Comparison of ENCODE assay signal across 8 cellular contexts in the genomic region with DNA sequence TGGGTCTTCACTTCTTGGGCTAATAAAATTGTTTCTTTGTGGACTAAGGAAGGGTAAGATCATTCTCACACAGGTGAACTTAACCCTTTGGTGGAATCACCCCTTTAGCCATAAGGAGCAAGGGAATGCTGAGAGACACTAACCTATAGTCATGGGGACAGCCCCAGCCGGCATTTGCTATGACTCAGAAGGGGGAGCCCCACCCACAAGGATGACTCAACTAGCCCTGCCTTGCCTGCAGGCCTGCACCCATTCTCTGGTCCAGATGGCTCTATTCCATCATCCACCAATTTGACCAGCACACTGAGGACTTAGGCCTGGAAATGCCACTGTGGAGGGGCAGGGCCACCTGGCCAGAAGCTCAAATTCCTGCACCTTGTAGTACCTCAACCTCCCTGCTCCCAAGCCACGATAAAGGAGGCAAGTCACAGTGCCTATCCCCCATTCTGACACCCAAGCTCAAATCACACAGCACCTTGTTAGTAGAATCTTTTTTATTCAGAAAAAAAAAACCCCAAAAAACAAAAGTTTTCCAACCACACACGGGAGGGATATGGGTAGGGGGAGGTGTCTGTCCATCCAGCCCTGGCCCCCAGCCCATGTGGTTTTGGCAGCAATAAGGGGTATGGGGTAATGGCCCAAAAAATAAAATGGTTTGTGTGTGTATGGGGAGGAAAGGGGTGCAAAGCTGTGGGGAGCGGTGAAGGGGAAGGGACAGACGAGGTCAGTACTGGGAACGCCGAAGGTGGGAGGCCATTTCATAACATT. TPM values are rescaled to one million over a fixed set of nuclear protein-coding genes. Genes with fewer than 3 reads are reported as not detected.
A peak's percentile ranks its signal among the peaks of the same experiment; 100 is the strongest.
DNase-seq lines count a peak whose midpoint lies in the region; ATAC-seq and TF ChIP-seq lines count a peak whose summit lies in the region.

No MANE protein-coding gene starts in this region.

- no peaks in the 10 kb centered on the region for H3K9me3 Mint-ChIP-seq in activated T-cell treated with anti-CD3 and anti-CD28 coated beads, Interleukin-2, amount 50 U/mL, for 4 hours

- H3K4me1 ChIP-seq in OCI-LY1 (ENCODE audit: insufficient read depth, low read length, severe bottlenecking) (peaks cover 68% of the 10 kb centered on the region), ovary (ENCODE audit: insufficient read depth) (peaks cover 6% of the 10 kb centered on the region), tibial artery (peaks cover 6 to 61% (median 50%) of the 10 kb centered on the region in 4 donors)

- peaks cover 58% of the 10 kb centered on the region for H3K4me1 Mint-ChIP-seq in activated T-cell treated with anti-CD3 and anti-CD28 coated beads, Interleukin-2, amount 50 U/mL, for 4 hours (ENCODE audit: low read depth)

- no peaks in the 10 kb centered on the region for H4K20me1 ChIP-seq in OCI-LY1 (ENCODE audit: insufficient read depth, low read length)

- H3K36me3 ChIP-seq in OCI-LY1 (ENCODE audit: insufficient read depth, low read length): peaks cover 72% of the 10 kb centered on the region
- H3K36me3 ChIP-seq in ovary: no peaks in the 10 kb centered on the region
- H3K36me3 ChIP-seq in tibial artery: peaks cover 43 to 54% (median 45%) of the 10 kb centered on the region in 3 donors

- no peaks in the 10 kb centered on the region for H3K9me3 ChIP-seq in OCI-LY1 (ENCODE audit: low read length)
- no peaks in the 10 kb centered on the region for H3K9me3 ChIP-seq in ovary
- no peaks in the 10 kb centered on the region for H3K9me3 ChIP-seq in tibial artery

- H3K27me3 ChIP-seq in OCI-LY1 (ENCODE audit: insufficient read depth, low read length): no peaks in the 10 kb centered on the region
- H3K27me3 ChIP-seq in ovary: no peaks in the 10 kb centered on the region
- H3K27me3 ChIP-seq in tibial artery: no peaks in the 10 kb centered on the region

- peak; percentile 75 for DNase-seq in activated gamma-delta T cell treated with Interleukin-2 at 50 U/mL for 16 hours
- no peak for DNase-seq in activated gamma-delta T cell (lab: John Stamatoyannopoulos, UW)
- DNase-seq in activated T-cell treated with anti-CD3 and anti-CD28 coated beads, Interleukin-2, amount 50 U/mL, for 4 hours: peak; percentile 80
- DNase-seq in fibroblast of pulmonary artery (ENCODE audit: low read depth): peak; percentile 90
- peak in 4 of 5 donors; percentile 59 to 83 (median 62) for DNase-seq in ovary
- DNase-seq in tibial artery: peak; percentile 86 to 92
- DNase-seq in NCI-H2227 treated with DMSO at 0.1 percent for 48 hours (lab: John Stamatoyannopoulos, UW): no peak

- no peaks in the 10 kb centered on the region for H3K9me2 ChIP-seq in OCI-LY1 (ENCODE audit: low read depth, low read length)

- no peak for TF ChIP-seq EP300 in ovary (IDR thresholded peaks at IDR 0.05)

- no peaks in the 10 kb centered on the region for H3K27me3 Mint-ChIP-seq in activated T-cell treated with anti-CD3 and anti-CD28 coated beads, Interleukin-2, amount 50 U/mL, for 4 hours (ENCODE audit: low read depth)

- H3K4me2 ChIP-seq in OCI-LY1 (ENCODE audit: low read length): peak overlapping the region; percentile 49

- no peak for TF ChIP-seq POLR2A in ovary (IDR thresholded peaks at IDR 0.05)

- peak overlapping the region; percentile 41; the same call in 1 of the 2 replicates for H3K9ac ChIP-seq in OCI-LY1 (ENCODE audit: low read length)

- intact Hi-C loops in ovary (cut with DNase I): no loop called here
- intact Hi-C loops in tibial artery (cut with DNase I; ENCODE audit: low total_unique reads): loop anchor here (5.0 kb wide), 1 partner anchor 52 kb away; a partner anchor contains a TSS

- peaks cover 18% of the 10 kb centered on the region for H3F3A ChIP-seq in OCI-LY1 (ENCODE audit: insufficient read depth, low read length)

- peak overlapping the region; percentile 94 for H3K4me3 Mint-ChIP-seq in activated T-cell treated with anti-CD3 and anti-CD28 coated beads, Interleukin-2, amount 50 U/mL, for 4 hours

- H3K27ac ChIP-seq in OCI-LY1 (ENCODE audit: low read depth, low read length, poor library complexity, severe bottlenecking) (peak overlapping the region; percentile 83), ovary (no peak overlapping the region), tibial artery (peak overlapping the region; percentile 95 to 99)

- WGBS in ovary, 3 donors: 32 to 41% (median 34%) methylated on average over 7 of the region's 7 CpGs

- TF ChIP-seq CTCF in OCI-LY1 (IDR thresholded peaks at IDR 0.05; ENCODE audit: low read length) (no peak), fibroblast of pulmonary artery (IDR thresholded peaks at IDR 0.05; ENCODE audit: low read length, missing control alignments) (no peak), ovary (IDR thresholded peaks at IDR 0.05) (no peak), tibial artery (IDR thresholded peaks at IDR 0.05) (no peak)

- peak overlapping the region; percentile 84 for H3K4me3 ChIP-seq in OCI-LY1 (ENCODE audit: low read depth, low read length, poor library complexity, severe bottlenecking)
- peak overlapping the region; percentile 95 for H3K4me3 ChIP-seq in fibroblast of pulmonary artery (replicated peaks; ENCODE audit: low read depth, low read length)
- no peak overlapping the region for H3K4me3 ChIP-seq in ovary
- peak overlapping the region; percentile 93 to 100 for H3K4me3 ChIP-seq in tibial artery

- no peak overlapping the region for H2AFZ ChIP-seq in OCI-LY1 (ENCODE audit: low read length)

- ATAC-seq in activated T-cell treated with anti-CD3 and anti-CD28 coated beads, Interleukin-2, amount 50 U/mL, for 4 hours: peak; percentile 32 to 33

- peaks cover 17% of the 10 kb centered on the region for H3K79me2 ChIP-seq in OCI-LY1 (ENCODE audit: insufficient read depth, low read length)

- peaks cover 43% of the 10 kb centered on the region for H3K36me3 Mint-ChIP-seq in activated T-cell treated with anti-CD3 and anti-CD28 coated beads, Interleukin-2, amount 50 U/mL, for 4 hours (ENCODE audit: insufficient read depth)

RNA-seq across cellular contexts. Expression of a gene that starts 3.0 kb away (rescaled TPM):
- total RNA-seq in activated T-cell treated with anti-CD3 and anti-CD28 coated beads, Interleukin-2, amount 50 U/mL, for 4 hours: 1,000 to 10,000 TPM; 1,652 to 1,716 (median 1,674) TPM
- 100 to 1,000 TPM; 201 to 415 (median 323) TPM for total RNA-seq in ovary
- polyA plus RNA-seq in ovary: 100 to 1,000 TPM; 254 to 542 TPM

RNA-seq across cellular contexts. Expression of a gene that starts 5.3 kb away (rescaled TPM):
- total RNA-seq in activated T-cell treated with anti-CD3 and anti-CD28 coated beads, Interleukin-2, amount 50 U/mL, for 4 hours: 100 to 1,000 TPM; 121 to 140 (median 129) TPM
- 10 to 100 TPM; 22.7 to 89.6 (median 78.1) TPM for total RNA-seq in ovary
- polyA plus RNA-seq in ovary: 100 to 1,000 TPM in 1 of 2 donors, 10 to 100 TPM in 1; 91.8 to 221 TPM

RNA-seq across cellular contexts. Expression of a gene that starts 5.5 kb away (rescaled TPM):
- 100 to 1,000 TPM in 1 of 3 donors, 10 to 100 TPM in 2; 89.7 to 102 (median 98.1) TPM for total RNA-seq in activated T-cell treated with anti-CD3 and anti-CD28 coated beads, Interleukin-2, amount 50 U/mL, for 4 hours
- total RNA-seq in ovary: 10 to 100 TPM; 18.7 to 55.4 (median 42.3) TPM
- polyA plus RNA-seq in ovary: 10 to 100 TPM; 12.7 to 44.1 TPM

RNA-seq across cellular contexts. Expression of a gene that starts 5.6 kb away (rescaled TPM):
- 10 to 100 TPM; 25.8 to 26.9 (median 26.0) TPM for total RNA-seq in activated T-cell treated with anti-CD3 and anti-CD28 coated beads, Interleukin-2, amount 50 U/mL, for 4 hours
- 1 to 10 TPM; 2.5 to 6.1 (median 4.1) TPM for total RNA-seq in ovary
- polyA plus RNA-seq in ovary: 1 to 10 TPM; 1.8 to 5.0 TPM

RNA-seq across cellular contexts. Expression of a gene that starts 13.3 kb away (rescaled TPM):
- total RNA-seq in activated T-cell treated with anti-CD3 and anti-CD28 coated beads, Interleukin-2, amount 50 U/mL, for 4 hours: under 1 TPM; 0.21 to 0.49 (median 0.25) TPM
- total RNA-seq in ovary: under 1 TPM in 1 of 7 donors, not detected in 6; 0.10 TPM
- under 1 TPM in 1 of 2 donors, not detected in 1; 0.04 TPM for polyA plus RNA-seq in ovary

Comparison
In these comparisons a context has a peak if more than half of its experiments do, and no peak if none do; other contexts are left out.
1. DNase-seq: peak in activated gamma-delta T cell treated with Interleukin-2 at 50 U/mL for 16 hours (single experiment), activated T-cell treated with anti-CD3 and anti-CD28 coated beads, Interleukin-2, amount 50 U/mL, for 4 hours (single experiment), fibroblast of pulmonary artery (single experiment), ovary (4 of 5) and tibial artery (2 of 2); none in activated gamma-delta T cell (single experiment) and NCI-H2227 treated with DMSO at 0.1 percent for 48 hours (single experiment).
2. H3K27ac ChIP-seq: peak in OCI-LY1 (single experiment) and tibial artery (2 of 2); none in ovary (0 of 2).